29 cellular contexts compared by ENCODE assay signal in the genomic region with DNA sequence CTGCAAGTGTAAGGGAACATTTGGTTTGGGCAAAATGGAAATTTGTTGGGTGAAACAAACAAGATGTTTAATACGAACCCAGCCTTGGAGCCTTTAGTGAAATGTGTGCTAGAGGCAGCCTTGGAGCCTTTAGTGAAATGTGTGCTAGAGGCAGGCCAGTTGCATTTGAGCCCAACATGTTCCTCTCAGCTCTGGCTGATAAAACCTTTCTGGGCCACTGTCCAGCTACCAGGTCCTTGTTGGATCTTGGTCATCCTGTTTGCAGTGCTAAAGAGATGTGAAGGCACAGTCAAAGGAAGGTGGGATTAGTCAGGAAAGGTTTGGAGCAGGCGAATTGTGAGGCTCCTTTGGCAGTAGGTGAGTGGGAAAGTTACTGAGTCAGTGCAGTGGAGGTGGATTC.
"Had no signal": no experiment of that assay in that cellular context is flagged by ENCODE, and none has a peak within 500 bp of the region (broad histone marks: within the 10 kb centered on the region; RNA-seq: fewer than 3 reads in every experiment).

No MANE protein-coding gene starts in this region.

- H3K4me1 Mint-ChIP-seq: activated naive CD4-positive, alpha-beta T cell treated with anti-CD3 and anti-CD28 coated beads, Interleukin-2, amount 50 U/mL, for 24 hours; immature natural killer cell had no signal

- H3K27me3 ChIP-seq: breast epithelium, gastroesophageal sphincter, neural progenitor cell, right lobe of liver had no signal

- H3K27ac ChIP-seq: breast epithelium, gastroesophageal sphincter, lower lobe of right lung, neural progenitor cell, right lobe of liver, skin epidermis, thoracic aorta, WERI-Rb-1 had no signal

- H3K9me3 Mint-ChIP-seq: activated naive CD4-positive, alpha-beta T cell treated with anti-CD3 and anti-CD28 coated beads, Interleukin-2, amount 50 U/mL, for 24 hours; activated T-cell treated with anti-CD3 and anti-CD28 coated beads, Interleukin-2, amount 50 U/mL, for 24 hours; effector memory CD8-positive, alpha-beta T cell; immature natural killer cell; natural killer cell; neural progenitor cell; stimulated activated naive CD8-positive, alpha-beta T cell treated with anti-CD3 and anti-CD28 coated beads, Interleukin-15, Interleukin-2, amounts not matched to agents 100 ng/mL and 50 ng/mL, for 24 hours; T-helper 1 cell treated with Interleukin-12 subunit alpha and Interleukin-12 subunit beta and Interleukin-4 antibody, amounts not matched to agents 30 μg/mL and 1 μg/mL, for 36 hours had no signal

- H3K27ac Mint-ChIP-seq: activated naive CD4-positive, alpha-beta T cell treated with anti-CD3 and anti-CD28 coated beads, Interleukin-2, amount 50 U/mL, for 24 hours; activated T-cell treated with anti-CD3 and anti-CD28 coated beads, Interleukin-2, amount 50 U/mL, for 24 hours; effector memory CD8-positive, alpha-beta T cell; natural killer cell; neural progenitor cell; stimulated activated naive CD8-positive, alpha-beta T cell treated with anti-CD3 and anti-CD28 coated beads, Interleukin-15, Interleukin-2, amounts not matched to agents 100 ng/mL and 50 ng/mL, for 24 hours; T-helper 1 cell treated with Interleukin-12 subunit alpha and Interleukin-12 subunit beta and Interleukin-4 antibody, amounts not matched to agents 30 μg/mL and 1 μg/mL, for 36 hours had no signal

- H3K4me1 ChIP-seq: breast epithelium, gastroesophageal sphincter, lower lobe of right lung, right lobe of liver had no signal

- DNase-seq: activated CD4-positive, alpha-beta T cell treated with anti-CD3 and anti-CD28 coated beads for 48 hours; activated CD4-positive, alpha-beta T cell treated with anti-CD3 and anti-CD28 coated beads, Interleukin-2, amount 50 U/mL, for 48 hours; activated CD8-positive, alpha-beta memory T cell treated with anti-CD3 and anti-CD28 coated beads, Interleukin-2, amount 50 U/mL, for 4 hours; activated gamma-delta T cell treated with Interleukin-2 at 50 U/mL for 16 hours; activated T-cell treated with anti-CD3 and anti-CD28 coated beads, Interleukin-2, amount 50 U/mL, for 24 hours; cortex of kidney; effector memory CD8-positive, alpha-beta T cell; hypothalamus; immature natural killer cell; lower lobe of right lung; mesenchymal stem cell; natural killer cell; occipital lobe; right lobe of liver; stimulated activated CD4-positive, alpha-beta T cell treated with anti-CD3 and anti-CD28 coated beads, Interleukin-12 subunit alpha, Interleukin-12 subunit beta, amount 100 ng/mL, for 4 hours; stimulated activated CD4-positive, alpha-beta T cell treated with anti-CD3 and anti-CD28 coated beads, Interleukin-4, amount 100 ng/mL, for 1 hour; SW 1271; T1000; trophoblast cell; WERI-Rb-1 had no signal

- H3K9me3 ChIP-seq: breast epithelium, gastroesophageal sphincter, lower lobe of right lung, right lobe of liver, thoracic aorta had no signal

- ATAC-seq: activated CD4-positive, CD25-positive, alpha-beta regulatory T cell treated with anti-CD3 and anti-CD28 coated beads, Interleukin-2, amount 50 U/mL, for 24 hours; effector memory CD8-positive, alpha-beta T cell; gastroesophageal sphincter; lower lobe of right lung; natural killer cell; right lobe of liver had no signal

- H3K4me3 Mint-ChIP-seq: activated naive CD4-positive, alpha-beta T cell treated with anti-CD3 and anti-CD28 coated beads, Interleukin-2, amount 50 U/mL, for 24 hours; activated T-cell treated with anti-CD3 and anti-CD28 coated beads, Interleukin-2, amount 50 U/mL, for 24 hours; effector memory CD8-positive, alpha-beta T cell; immature natural killer cell; natural killer cell; neural progenitor cell; stimulated activated naive CD8-positive, alpha-beta T cell treated with anti-CD3 and anti-CD28 coated beads, Interleukin-15, Interleukin-2, amounts not matched to agents 100 ng/mL and 50 ng/mL, for 24 hours; T-helper 1 cell treated with Interleukin-12 subunit alpha and Interleukin-12 subunit beta and Interleukin-4 antibody, amounts not matched to agents 30 μg/mL and 1 μg/mL, for 36 hours had no signal

- H3K4me3 ChIP-seq: breast epithelium, gastroesophageal sphincter, lower lobe of right lung, neural progenitor cell, right lobe of liver, skin epidermis, thoracic aorta had no signal

- H3K27me3 Mint-ChIP-seq: activated naive CD4-positive, alpha-beta T cell treated with anti-CD3 and anti-CD28 coated beads, Interleukin-2, amount 50 U/mL, for 24 hours; activated T-cell treated with anti-CD3 and anti-CD28 coated beads, Interleukin-2, amount 50 U/mL, for 24 hours; effector memory CD8-positive, alpha-beta T cell; stimulated activated naive CD8-positive, alpha-beta T cell treated with anti-CD3 and anti-CD28 coated beads, Interleukin-15, Interleukin-2, amounts not matched to agents 100 ng/mL and 50 ng/mL, for 24 hours had no signal
